ENCODE assay signal across 8 cellular contexts in the genomic region with DNA sequence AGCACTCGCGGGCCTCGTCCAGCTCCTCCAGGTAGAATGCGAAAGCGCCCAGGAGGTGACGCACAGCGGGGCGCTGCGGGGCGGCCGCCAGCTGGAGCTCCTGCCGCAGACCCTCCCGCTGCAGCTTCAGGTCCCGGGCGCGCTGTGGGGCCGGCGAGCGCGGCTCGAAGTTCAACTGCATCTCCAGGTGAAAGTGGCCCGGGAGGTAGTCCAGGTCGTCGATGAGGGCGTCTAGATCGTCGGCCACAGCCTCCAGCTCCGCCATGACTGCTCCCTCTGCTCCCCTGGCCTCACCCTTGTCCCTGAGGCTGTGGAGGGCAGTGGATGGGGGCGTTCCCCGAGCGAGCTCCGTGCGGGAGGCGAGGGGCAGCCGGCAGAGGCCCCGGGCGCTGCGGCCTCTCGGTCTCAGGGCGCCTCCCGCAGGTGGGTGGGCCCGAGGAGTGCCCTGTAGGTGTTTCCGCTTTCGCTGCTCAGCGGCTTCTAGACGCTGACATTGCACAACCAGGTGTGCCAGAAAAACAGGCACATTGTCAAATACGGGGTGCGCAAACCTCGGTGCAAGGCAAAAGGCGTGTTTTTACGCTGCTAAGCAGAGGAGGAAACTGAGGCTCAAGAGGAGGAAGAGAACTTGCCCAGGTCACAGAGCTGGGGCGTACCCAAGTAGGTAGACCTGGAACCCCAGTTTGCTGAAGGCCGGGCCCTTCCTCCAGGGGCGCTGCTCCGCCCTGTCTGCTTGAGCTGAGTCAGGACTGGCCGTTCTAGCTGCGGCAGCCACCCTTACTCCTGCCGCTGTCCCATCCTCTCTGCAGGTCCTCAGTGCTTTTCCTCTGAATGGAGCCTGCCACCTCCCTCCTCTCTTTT. TPM values are rescaled to one million over a fixed set of nuclear protein-coding genes. Genes with fewer than 3 reads are reported as not detected.
A peak's percentile ranks its signal among the peaks of the same experiment; 100 is the strongest.
DNase-seq lines count a peak whose midpoint lies in the region; ATAC-seq, FAIRE-seq and TF ChIP-seq lines count a peak whose summit lies in the region.

Gene TTC22, minus strand, starts transcription at position 425 of the 861 bp plus-strand sequence. Its CDS starts 160 bp downstream, at position 265.

- H3K4me3 ChIP-seq in astrocyte of the cerebellum (ENCODE audit: low read depth, low read length): no peak within 1 kb of the TSS
- H3K4me3 ChIP-seq in kidney (ENCODE audit: low read length in 2 of 2): peak within 1 kb of the TSS; percentile 62 to 69

- peak within 1 kb of the TSS; percentile 26 to 57 for H3K27ac ChIP-seq in kidney (ENCODE audit: low read depth in 2 of 2, low read length in 2 of 2)

- H3K9ac ChIP-seq in kidney (ENCODE audit: low read length in 2 of 2): peak within 1 kb of the TSS; percentile 40 to 57

- peak; percentile 77 for DNase-seq in 8988T
- DNase-seq in astrocyte of the cerebellum (ENCODE audit: low read depth): no peak
- DNase-seq in kidney: peak; percentile 88
- DNase-seq in stimulated activated CD4-positive, alpha-beta T cell treated with anti-CD3 and anti-CD28 coated beads, Interleukin-4, amount 100 ng/mL, for 4 hours: peak; percentile 63 to 64
- no peak for DNase-seq in G401 (ENCODE audit: low spot score)

- H3K4me3 Mint-ChIP-seq in T-helper 1 cell treated with Interleukin-12 subunit alpha and Interleukin-12 subunit beta and Interleukin-4 antibody, amounts not matched to agents 30 μg/mL and 1 μg/mL, for 36 hours: peak within 1 kb of the TSS; percentile 88

- no peaks in the 10 kb centered on the region for H3K9me3 Mint-ChIP-seq in T-helper 1 cell treated with Interleukin-12 subunit alpha and Interleukin-12 subunit beta and Interleukin-4 antibody, amounts not matched to agents 30 μg/mL and 1 μg/mL, for 36 hours

- peaks cover 63% of the 10 kb centered on the region for H3K4me1 Mint-ChIP-seq in T-helper 1 cell treated with Interleukin-12 subunit alpha and Interleukin-12 subunit beta and Interleukin-4 antibody, amounts not matched to agents 30 μg/mL and 1 μg/mL, for 36 hours (ENCODE audit: low read depth)

- no peaks in the 10 kb centered on the region for H3K36me3 ChIP-seq in kidney (ENCODE audit: control insufficient read depth in 1 of 2, insufficient read depth in 2 of 2, low read length in 2 of 2)

- ATAC-seq in GM19043 (IDR thresholded peaks at IDR 0.05; ENCODE audit: low read depth, unreplicated experiment) (peak; percentile 73), HG03196 (IDR thresholded peaks at IDR 0.05; ENCODE audit: unreplicated experiment) (peak; percentile 70)

- peak within 1 kb of the TSS; percentile 94 for H3K27ac Mint-ChIP-seq in T-helper 1 cell treated with Interleukin-12 subunit alpha and Interleukin-12 subunit beta and Interleukin-4 antibody, amounts not matched to agents 30 μg/mL and 1 μg/mL, for 36 hours

- intact Hi-C loops in kidney (cut with DNase I): no loop called here

- H3K9me3 ChIP-seq in kidney (ENCODE audit: control insufficient read depth in 1 of 2, low read length in 2 of 2): no peaks in the 10 kb centered on the region

- peaks cover 23 to 26% of the 10 kb centered on the region in 2 donors for H3K4me1 ChIP-seq in kidney (ENCODE audit: control insufficient read depth in 1 of 2, insufficient read depth in 1 of 2, low read depth in 1 of 2, low read length in 2 of 2)

- H3K36me3 Mint-ChIP-seq in T-helper 1 cell treated with Interleukin-12 subunit alpha and Interleukin-12 subunit beta and Interleukin-4 antibody, amounts not matched to agents 30 μg/mL and 1 μg/mL, for 36 hours (ENCODE audit: low read depth): no peaks in the 10 kb centered on the region

- FAIRE-seq in kidney (lab: Jason Lieb, UNC): no peak

- peak; percentile 26 for TF ChIP-seq CTCF in astrocyte of the cerebellum (IDR thresholded peaks at IDR 0.05; ENCODE audit: low read depth, low read length, missing control alignments)
- peak; percentile 44 for TF ChIP-seq CTCF in kidney (IDR thresholded peaks at IDR 0.05; ENCODE audit: borderline replicate concordance, extremely low read depth, insufficient read depth)

- in situ Hi-C loops in astrocyte of the cerebellum (cut with HindIII; ENCODE audit: low sequenced_read_pairs) (no loop called here), G401 (cut with HindIII; ENCODE audit: low sequenced_read_pairs) (no loop called here)

- H3K27me3 Mint-ChIP-seq in T-helper 1 cell treated with Interleukin-12 subunit alpha and Interleukin-12 subunit beta and Interleukin-4 antibody, amounts not matched to agents 30 μg/mL and 1 μg/mL, for 36 hours (ENCODE audit: low read depth): no peaks in the 10 kb centered on the region

RNA-seq across cellular contexts. Expression of gene TTC22, which starts in this region (rescaled TPM):
- total RNA-seq in kidney: 16.5 TPM
- 9.6 TPM for polyA plus RNA-seq in kidney (ENCODE audit: insufficient read depth, low read depth, low replicate concordance)
- total RNA-seq in G401 (2014; rRNA removed; shearing (Covaris generic)): not detected in 2 replicates

Comparison
In these comparisons a context has a peak if more than half of its experiments do, and no peak if none do; other contexts are left out.
1. RNA of gene TTC22 (total RNA-seq): 16.5 TPM in kidney (single experiment); not detected in G401; every median in the first group is over 10 times any median in the second.
2. DNase-seq: peak in 8988T (single experiment), kidney (single experiment) and stimulated activated CD4-positive, alpha-beta T cell treated with anti-CD3 and anti-CD28 coated beads, Interleukin-4, amount 100 ng/mL, for 4 hours (2 of 2); none in astrocyte of the cerebellum (single experiment) and G401 (single experiment).